8 cellular contexts compared by ENCODE assay signal in the genomic region with DNA sequence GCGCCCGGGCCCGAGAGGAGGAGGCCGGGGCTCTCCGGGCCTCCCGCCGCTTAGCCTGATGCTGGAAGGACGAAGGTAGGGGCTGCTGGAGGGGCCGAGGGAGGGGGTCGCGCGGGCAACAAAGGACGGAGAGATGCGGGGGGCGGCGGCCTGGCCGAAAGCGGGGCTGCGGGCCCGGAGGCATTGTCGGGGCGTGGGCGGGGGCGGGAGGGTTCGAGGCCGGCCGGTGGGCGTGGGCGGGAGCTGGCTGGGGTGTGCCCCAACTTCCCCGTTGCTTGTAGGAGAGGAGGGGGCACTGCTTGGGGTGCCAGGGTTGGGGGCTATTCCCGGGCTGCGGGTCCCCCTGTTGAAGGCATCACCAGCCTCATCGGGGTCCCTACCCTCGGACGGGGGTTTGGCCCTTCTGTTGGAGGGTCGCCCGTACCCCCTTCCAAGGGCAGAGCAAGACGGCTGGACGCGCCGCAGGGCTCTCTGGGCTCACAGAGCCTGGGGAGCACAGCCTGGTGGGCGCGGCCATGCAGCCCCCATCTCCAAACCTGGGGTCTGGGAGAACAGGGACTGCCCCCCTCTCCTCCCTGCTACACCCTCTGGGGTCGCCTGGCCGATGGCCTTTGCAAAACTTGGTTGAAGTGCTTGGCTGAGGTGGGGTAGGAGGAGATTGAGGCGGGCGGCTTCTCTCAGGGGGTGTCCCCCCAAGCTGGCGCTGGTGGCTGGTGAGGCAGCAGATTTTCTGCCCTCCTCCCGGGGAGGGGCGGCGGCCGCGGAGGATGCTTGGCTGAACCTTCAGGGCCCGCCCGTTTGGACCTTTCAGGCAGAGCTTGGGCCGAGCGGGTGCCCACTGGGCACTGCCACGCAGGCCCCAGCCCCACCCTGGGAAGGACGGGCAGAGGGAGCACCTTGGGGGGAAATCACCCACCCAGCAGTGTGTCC. TPM values are rescaled to one million over a fixed set of nuclear protein-coding genes. Genes with fewer than 3 reads are reported as not detected.
DNase-seq lines count a peak whose midpoint lies in the region; ATAC-seq and TF ChIP-seq lines count a peak whose summit lies in the region.

No MANE protein-coding gene starts in this region.

- ATAC-seq in T-helper 17 cell (peak; percentile 38), HG03457 (IDR thresholded peaks at IDR 0.05; ENCODE audit: unreplicated experiment) (no peak)

- peaks cover 11% of the 10 kb centered on the region for H3K4me1 Mint-ChIP-seq in T-helper 17 cell

- peak overlapping the region; percentile 86 for H3K4me3 Mint-ChIP-seq in T-helper 17 cell

- H3K27ac Mint-ChIP-seq in T-helper 17 cell, result no peak overlapping the region

- TF ChIP-seq EP300 in stomach (IDR thresholded peaks at IDR 0.05), result no peak

- peaks cover 61 to 75% (median 68%) of the 10 kb centered on the region in 4 donors for H3K4me1 ChIP-seq in stomach

- peak overlapping the region; percentile 70 for H3K27ac ChIP-seq in cingulate gyrus (ENCODE audit: low read depth, low read length)
- peak overlapping the region; percentile 85 to 91 (median 88) for H3K27ac ChIP-seq in stomach

- peaks cover 0 to 10% (median 0%) of the 10 kb centered on the region in 3 donors for H3K27me3 ChIP-seq in stomach

- whole genome bisulfite sequencing in lower leg skin, 2 donors, result 1 to 2% methylated on average over 29 to 33 of the region's 59 CpGs
- 0 to 2% (median 1%) methylated on average over 28 to 59 of the region's 59 CpGs for WGBS in stomach, 5 donors

- H3K9me3 ChIP-seq in T-helper 17 cell (ENCODE audit: control insufficient read depth, low read length, poor library complexity, severe bottlenecking) (no peaks in the 10 kb centered on the region), stomach (no peaks in the 10 kb centered on the region)

- intact Hi-C loops in lower leg skin (cut with DNase I; ENCODE audit: low total_unique reads), result no loop called here
- intact Hi-C loops in stomach (cut with DNase I; ENCODE audit: low total_unique reads), result no loop called here

- DNase-seq in stimulated activated CD4-positive, alpha-beta T cell treated with anti-CD3 and anti-CD28 coated beads, Interleukin-4, amount 100 ng/mL, for 4 hours, result peak; percentile 13 to 16
- no peak for DNase-seq in stimulated activated CD4-positive, alpha-beta T cell treated with anti-CD3 and anti-CD28 coated beads, Interleukin-1b, Interleukin-23, amount 100 ng/mL, for 48 hours
- DNase-seq in T-helper 17 cell (peak; percentile 18 to 21 (median 21)), lower leg skin (ENCODE audit: low spot score in 2 of 2) (peak in 1 of 2 donors; percentile 92), stomach (peak; percentile 50), NCI-H226 (no peak)

- peak overlapping the region; percentile 79 for H3K4me3 ChIP-seq in lower leg skin (ENCODE audit: low read depth, poor library complexity, severe bottlenecking)
- H3K4me3 ChIP-seq in stomach, result peak overlapping the region; percentile 93 to 97 (median 96)

- no peaks in the 10 kb centered on the region for H3K36me3 ChIP-seq in stomach

- no peaks in the 10 kb centered on the region for H3K36me3 Mint-ChIP-seq in T-helper 17 cell (ENCODE audit: low read depth)

- peaks cover 9% of the 10 kb centered on the region for H3K27me3 Mint-ChIP-seq in T-helper 17 cell

- TF ChIP-seq CTCF in lower leg skin (IDR thresholded peaks at IDR 0.05) (no peak), stomach (IDR thresholded peaks at IDR 0.05) (no peak)

- TF ChIP-seq POLR2A in lower leg skin (IDR thresholded peaks at IDR 0.05) (no peak), stomach (IDR thresholded peaks at IDR 0.05) (no peak)

RNA-seq across cellular contexts. Expression of a gene that starts 0.7 kb away (rescaled TPM):
- 10 to 100 TPM in 1 of 2 donors, 1 to 10 TPM in 1; 3.2 to 13.4 TPM for total RNA-seq in T-helper 17 cell
- total RNA-seq in lower leg skin, result 10 to 100 TPM; 29.1 to 60.2 (median 52.5) TPM
- 100 to 1,000 TPM in 1 of 5 donors, 10 to 100 TPM in 4; 20.7 to 485 (median 24.5) TPM for total RNA-seq in stomach
- polyA plus RNA-seq in stomach, result 10 to 100 TPM in 2 of 3 donors, 1 to 10 TPM in 1; 4.5 to 24.1 (median 10.5) TPM

RNA-seq across cellular contexts. Expression of a gene that starts 35.7 kb away (rescaled TPM):
- 10 to 100 TPM in 1 of 2 donors, 1 to 10 TPM in 1; 9.5 to 12.4 TPM for total RNA-seq in T-helper 17 cell
- 10 to 100 TPM; 15.3 to 26.5 (median 23.9) TPM for total RNA-seq in lower leg skin
- 10 to 100 TPM in 4 of 5 donors, 1 to 10 TPM in 1; 7.7 to 39.1 (median 18.2) TPM for total RNA-seq in stomach
- polyA plus RNA-seq in stomach, result 10 to 100 TPM; 22.0 to 27.8 (median 24.0) TPM

Comparison
In these comparisons a context has a peak if more than half of its experiments do, and no peak if none do; other contexts are left out.
1. DNase-seq: peak in stimulated activated CD4-positive, alpha-beta T cell treated with anti-CD3 and anti-CD28 coated beads, Interleukin-4, amount 100 ng/mL, for 4 hours (2 of 2), T-helper 17 cell (3 of 3) and stomach (single experiment); none in stimulated activated CD4-positive, alpha-beta T cell treated with anti-CD3 and anti-CD28 coated beads, Interleukin-1b, Interleukin-23, amount 100 ng/mL, for 48 hours (single experiment) and NCI-H226 (single experiment).